2 cellular contexts compared by ENCODE assay signal in genomic region chr20:35165221-35166185, GRCh38.
TF ChIP-seq lines count a peak whose summit lies in the region.

No MANE protein-coding gene starts in this region.

TF ChIP-seq in SK-N-SH, 30 proteins besides CTCF, POLR2A, EP300 and RAD21 (continued from another document):
- TF ChIP-seq IRF3 (IDR thresholded peaks at IDR 0.05; ENCODE audit: low read depth, low read length) (no peak), PBX3 (IDR thresholded peaks at IDR 0.05) (no peak), FOXM1 (IDR thresholded peaks at IDR 0.05; ENCODE audit: low read depth) (no peak), USF1 (IDR thresholded peaks at IDR 0.05; ENCODE audit: borderline replicate concordance, low read depth) (no peak), RXRA (IDR thresholded peaks at IDR 0.05; ENCODE audit: borderline replicate concordance, low read depth) (no peak), GABPA (IDR thresholded peaks at IDR 0.05; ENCODE audit: low read depth) (no peak), MAX (IDR thresholded peaks at IDR 0.05; ENCODE audit: low read depth) (no peak), POLR2AphosphoS5 (IDR thresholded peaks at IDR 0.05; ENCODE audit: low read depth, low read length) (no peak), FOXJ3 (CRISPR knock-in tag; IDR thresholded peaks at IDR 0.05) (no peak), JUND (IDR thresholded peaks at IDR 0.05) (no peak), TAF1 (IDR thresholded peaks at IDR 0.05; ENCODE audit: borderline replicate concordance, low read depth, low read length) (no peak), MEF2A (IDR thresholded peaks at IDR 0.05; ENCODE audit: borderline replicate concordance, low read depth) (no peak), ZBTB33 (IDR thresholded peaks at IDR 0.05; ENCODE audit: borderline replicate concordance, low read depth) (no peak), MXI1 (IDR thresholded peaks at IDR 0.05; ENCODE audit: low read depth, low read length) (no peak)

TF ChIP-seq in SK-N-SH treated with all-trans-retinoic acid at 6 μM for 48 hours, 23 proteins besides CTCF, POLR2A, EP300 and RAD21 (continued from another document):
- no peak for TF ChIP-seq PATZ1 (CRISPR knock-in tag; IDR thresholded peaks at IDR 0.05; ENCODE audit: borderline replicate concordance)
- no peak for TF ChIP-seq SNAI2 (CRISPR knock-in tag; IDR thresholded peaks at IDR 0.05)
- no peak for TF ChIP-seq ZNF8 (CRISPR knock-in tag; IDR thresholded peaks at IDR 0.05)
- no peak for TF ChIP-seq POU6F1 (CRISPR knock-in tag; IDR thresholded peaks at IDR 0.05; ENCODE audit: borderline replicate concordance, low read depth)
- no peak for TF ChIP-seq BACH2 (CRISPR knock-in tag; IDR thresholded peaks at IDR 0.05; ENCODE audit: borderline replicate concordance)
- TF ChIP-seq ISL1 (CRISPR knock-in tag; IDR thresholded peaks at IDR 0.05) = no peak
- TF ChIP-seq PPARA (CRISPR knock-in tag; IDR thresholded peaks at IDR 0.05; ENCODE audit: borderline replicate concordance) = no peak
- TF ChIP-seq ARNTL (CRISPR knock-in tag; IDR thresholded peaks at IDR 0.05; ENCODE audit: borderline replicate concordance, low read depth) = no peak
- TF ChIP-seq GLIS3 (CRISPR knock-in tag; IDR thresholded peaks at IDR 0.05) = no peak
- TF ChIP-seq TSHZ2 (CRISPR knock-in tag; IDR thresholded peaks at IDR 0.05) = no peak
- no peak for TF ChIP-seq CSRNP3 (CRISPR knock-in tag; IDR thresholded peaks at IDR 0.05)
- no peak for TF ChIP-seq ESRRG (CRISPR knock-in tag; IDR thresholded peaks at IDR 0.05)
- no peak for TF ChIP-seq TCF4 (CRISPR knock-in tag; IDR thresholded peaks at IDR 0.05; ENCODE audit: borderline replicate concordance)
- no peak for TF ChIP-seq ZC3H10 (CRISPR knock-in tag; IDR thresholded peaks at IDR 0.05)
